9 cellular contexts compared by ENCODE assay signal in genomic region chr10:89836840-89837172, GRCh38.
DNase-seq lines count a peak whose midpoint lies in the region; ATAC-seq and TF ChIP-seq lines count a peak whose summit lies in the region.
"Had no signal": no experiment of that assay in that cellular context is flagged by ENCODE, and none has a peak within 500 bp of the region (broad histone marks: within the 10 kb centered on the region; RNA-seq: fewer than 3 reads in every experiment).

No MANE protein-coding gene starts in this region.

- no peak overlapping the region for H4K91ac ChIP-seq in mesenchymal stem cell (ENCODE audit: low read length)

- H3K4me3 Mint-ChIP-seq in T-helper 2 cell treated with Interferon-gamma antibody and Interleukin-4, amounts not matched to agents 5 μg/mL and 100 μg/mL, for 36 hours: peak overlapping the region; percentile 79

- H3K4me1 ChIP-seq in mesenchymal stem cell (ENCODE audit: control insufficient read depth, insufficient read depth, low read depth, low read length): no peaks in the 10 kb centered on the region
- peaks cover 9% of the 10 kb centered on the region for H3K4me1 ChIP-seq in thymus (ENCODE audit: control insufficient read depth, insufficient read depth, low read length)
- H3K4me1 ChIP-seq: A549 had no signal

- H3K79me1 ChIP-seq in mesenchymal stem cell (replicated peaks; ENCODE audit: low read length, poor library complexity, severe bottlenecking): no peaks in the 10 kb centered on the region

- peaks cover 9% of the 10 kb centered on the region for H3K9me3 ChIP-seq in mesenchymal stem cell (ENCODE audit: control insufficient read depth, low read length)
- no peaks in the 10 kb centered on the region for H3K9me3 ChIP-seq in thymus (ENCODE audit: control insufficient read depth)
- H3K9me3 ChIP-seq: A549 had no signal

- in situ Hi-C loops in brain microvascular endothelial cell (cut with HindIII; ENCODE audit: low pct_ligation_motif_present, low sequenced_read_pairs): no loop called here

- no peak overlapping the region for H2BK15ac ChIP-seq in mesenchymal stem cell (ENCODE audit: low read depth, poor library complexity, severe bottlenecking)

- H3K23ac ChIP-seq in mesenchymal stem cell (ENCODE audit: low read length in 2 of 2): no peak overlapping the region

- 97% methylated on average over 13 of the region's 13 CpGs for WGBS in mesenchymal stem cell
- WGBS in thymus: 52% methylated on average over 13 of the region's 13 CpGs

- H3K9me3 Mint-ChIP-seq in T-helper 2 cell treated with Interferon-gamma antibody and Interleukin-4, amounts not matched to agents 5 μg/mL and 100 μg/mL, for 36 hours: no peaks in the 10 kb centered on the region

- H2AFZ ChIP-seq in mesenchymal stem cell (ENCODE audit: low read depth, low read length): no peak overlapping the region

- H3K27me3 ChIP-seq in brain microvascular endothelial cell (replicated peaks) (no peaks in the 10 kb centered on the region), mesenchymal stem cell (ENCODE audit: control insufficient read depth in 1 of 2, insufficient read depth in 1 of 2, low read length in 2 of 2) (peaks cover 0 to 20% of the 10 kb centered on the region in 2 experiments), thymus (ENCODE audit: control insufficient read depth, insufficient read depth) (no peaks in the 10 kb centered on the region)

- H3K36me3 ChIP-seq in brain microvascular endothelial cell (replicated peaks): no peaks in the 10 kb centered on the region
- H3K36me3 ChIP-seq in mesenchymal stem cell (ENCODE audit: control insufficient read depth in 1 of 2, insufficient read depth in 2 of 2, low read depth in 1 of 2, low read length in 2 of 2): no peaks in the 10 kb centered on the region
- no peaks in the 10 kb centered on the region for H3K36me3 ChIP-seq in thymus (ENCODE audit: control insufficient read depth, insufficient read depth)

- H3K4ac ChIP-seq in mesenchymal stem cell (ENCODE audit: low read depth in 1 of 2, low read length in 2 of 2): no peak overlapping the region

- no peak overlapping the region for H2BK120ac ChIP-seq in mesenchymal stem cell (ENCODE audit: low read depth, low read length)

- H3K18ac ChIP-seq in mesenchymal stem cell (ENCODE audit: low read depth in 1 of 2, low read length in 2 of 2): no peak overlapping the region

- no peak overlapping the region for H4K8ac ChIP-seq in mesenchymal stem cell (ENCODE audit: low read length)

- no peak overlapping the region for H2BK5ac ChIP-seq in mesenchymal stem cell (ENCODE audit: low read depth, low read length, poor library complexity, severe bottlenecking)

- no peak for DNase-seq in T-helper 2 cell treated with Interferon-gamma antibody and Interleukin-4, amounts not matched to agents 5 μg/mL and 100 μg/mL, for 36 hours (ENCODE audit: low spot score)
- DNase-seq in T-helper 2 cell: no peak
- DNase-seq in brain microvascular endothelial cell: no peak
- no peak for DNase-seq in mesenchymal stem cell
- no peak for DNase-seq in DMS53 treated with DMSO at 0.1 percent for 48 hours (lab: John Stamatoyannopoulos, UW; ENCODE audit: unreplicated experiment)
- no peak for DNase-seq in activated CD4-positive, CD25-positive, alpha-beta regulatory T cell treated with anti-CD3 and anti-CD28 coated beads, Interleukin-2, amount 50 U/mL, for 72 hours

- no peak overlapping the region for H2BK12ac ChIP-seq in mesenchymal stem cell (ENCODE audit: low read length in 2 of 2)

- peak overlapping the region; percentile 82 for H3K9ac ChIP-seq in mesenchymal stem cell (ENCODE audit: low read length)

- no peak overlapping the region for H3K27ac Mint-ChIP-seq in T-helper 2 cell treated with Interferon-gamma antibody and Interleukin-4, amounts not matched to agents 5 μg/mL and 100 μg/mL, for 36 hours

- no peak overlapping the region for H3K27ac ChIP-seq in brain microvascular endothelial cell
- no peak overlapping the region for H3K27ac ChIP-seq in mesenchymal stem cell (ENCODE audit: low read length, poor library complexity, severe bottlenecking)
- H3K27ac ChIP-seq in thymus (ENCODE audit: low read depth): peak overlapping the region; percentile 55
- H3K27ac ChIP-seq: A549 had no signal

- H2AK5ac ChIP-seq in mesenchymal stem cell (ENCODE audit: low read length, severe bottlenecking): no peak overlapping the region

- no peak for TF ChIP-seq CTCF in brain microvascular endothelial cell (IDR thresholded peaks at IDR 0.05; ENCODE audit: low read depth, low read length, missing control alignments)

- H3K14ac ChIP-seq in mesenchymal stem cell (ENCODE audit: low read length in 2 of 2): no peak overlapping the region

- no peak overlapping the region for H3K4me2 ChIP-seq in mesenchymal stem cell (ENCODE audit: low read length, poor library complexity, severe bottlenecking)
- H3K4me2 ChIP-seq: A549 had no signal

- peak overlapping the region; percentile 67 for H3K4me3 ChIP-seq in brain microvascular endothelial cell (ENCODE audit: low read depth, low read length)
- peak overlapping the region in 1 of 2 experiments; percentile 78 for H3K4me3 ChIP-seq in mesenchymal stem cell (ENCODE audit: insufficient read depth in 1 of 2, low read depth in 1 of 2, low read length in 2 of 2)
- H3K4me3 ChIP-seq in thymus (ENCODE audit: low read length): peak overlapping the region; percentile 65
- H3K4me3 ChIP-seq: A549 had no signal

- no peaks in the 10 kb centered on the region for H3K36me3 Mint-ChIP-seq in T-helper 2 cell treated with Interferon-gamma antibody and Interleukin-4, amounts not matched to agents 5 μg/mL and 100 μg/mL, for 36 hours (ENCODE audit: low read depth)

- H3K27me3 Mint-ChIP-seq in T-helper 2 cell treated with Interferon-gamma antibody and Interleukin-4, amounts not matched to agents 5 μg/mL and 100 μg/mL, for 36 hours (ENCODE audit: low read depth): peaks cover 43% of the 10 kb centered on the region

- ATAC-seq in GM19455 (IDR thresholded peaks at IDR 0.05; ENCODE audit: unreplicated experiment): no peak
- ATAC-seq: A549 had no signal

- peaks cover 4% of the 10 kb centered on the region for H3K4me1 Mint-ChIP-seq in T-helper 2 cell treated with Interferon-gamma antibody and Interleukin-4, amounts not matched to agents 5 μg/mL and 100 μg/mL, for 36 hours (ENCODE audit: low read depth)
